In the genomic region with DNA sequence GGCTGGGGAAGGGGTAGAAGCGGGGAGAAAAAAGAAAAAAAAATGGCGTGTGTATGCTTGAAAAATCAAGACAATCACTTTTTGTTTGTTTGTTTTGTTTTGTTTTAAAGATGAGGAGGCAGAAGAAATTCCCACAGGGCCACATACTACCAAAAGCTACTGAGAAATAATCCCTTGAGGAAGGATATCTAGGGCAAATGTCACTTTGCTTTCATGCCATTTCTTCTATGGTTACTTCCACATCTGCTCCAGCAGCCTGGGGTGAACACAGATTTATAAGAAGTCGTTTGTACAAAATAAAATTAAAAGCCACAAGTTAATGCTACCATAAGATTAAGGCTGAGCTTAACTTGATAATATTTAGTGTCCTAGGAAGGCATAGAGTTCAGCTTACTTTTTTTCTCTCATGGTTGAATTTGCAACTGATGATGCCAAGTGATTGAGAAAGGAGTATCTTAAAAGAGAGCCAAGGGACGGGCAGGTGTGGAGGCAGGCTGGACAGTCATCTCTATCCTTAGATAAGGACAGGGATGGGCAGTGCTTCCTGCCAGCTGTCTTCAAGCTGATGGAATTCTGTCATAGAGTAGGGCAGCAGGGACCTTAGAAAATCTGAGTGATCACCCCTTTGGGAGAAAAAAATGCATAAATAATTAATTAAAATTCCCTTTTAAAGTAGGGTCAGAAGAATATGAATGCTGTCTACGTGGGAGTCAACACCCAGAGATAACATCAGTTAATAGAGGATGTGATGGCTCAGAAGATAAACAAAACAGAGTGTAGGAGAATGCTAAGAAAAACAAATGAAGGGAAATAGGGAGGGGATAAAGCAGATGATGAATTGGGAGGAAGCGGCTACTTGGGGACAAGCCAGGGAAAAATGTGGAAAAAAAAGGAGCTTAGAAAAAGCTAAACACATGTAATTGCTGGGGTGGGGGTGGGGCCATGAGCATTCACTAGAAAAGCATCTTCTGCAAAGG, we compare ENCODE assay signal across 15 cellular contexts. TPM values are rescaled to one million over a fixed set of nuclear protein-coding genes. Genes with fewer than 3 reads are reported as not detected.
DNase-seq lines count a peak whose midpoint lies in the region; ATAC-seq and TF ChIP-seq lines count a peak whose summit lies in the region.
"Had no signal": no experiment of that assay in that cellular context is flagged by ENCODE, and none has a peak within 500 bp of the region (broad histone marks: within the 10 kb centered on the region; RNA-seq: fewer than 3 reads in every experiment).

No MANE protein-coding gene starts in this region.

- no peaks in the 10 kb centered on the region for H3F3A ChIP-seq in neural progenitor cell (ENCODE audit: low read depth)

- POLR2A ChIA-PET in CD8-positive, alpha-beta T cell (lab: Charles Lee): no interaction called here

- H3K9me3 Mint-ChIP-seq in neural progenitor cell: no peaks in the 10 kb centered on the region
- H3K9me3 Mint-ChIP-seq in activated T-cell treated with anti-CD3 and anti-CD28 coated beads, Interleukin-2, amount 50 U/mL, for 24 hours: peaks cover 4% of the 10 kb centered on the region
- H3K9me3 Mint-ChIP-seq in CD8-positive, alpha-beta T cell: no peaks in the 10 kb centered on the region
- H3K9me3 Mint-ChIP-seq: IgD-negative memory B cell had no signal

- intact Hi-C loops in CD8-positive, alpha-beta T cell (cut with DNase I, micrococcal nuclease): no loop called here

- no peaks in the 10 kb centered on the region for H3K79me2 ChIP-seq in neural progenitor cell (ENCODE audit: low read depth)

- peak overlapping the region; percentile 53 for H2AFZ ChIP-seq in neural progenitor cell (replicated peaks)

- H3K9ac ChIP-seq in BLaER1 (no peak overlapping the region), neural progenitor cell (no peak overlapping the region)

- H4K20me1 ChIP-seq in BLaER1 (no peaks in the 10 kb centered on the region), neural progenitor cell (ENCODE audit: low read depth) (no peaks in the 10 kb centered on the region)

- peaks cover 29% of the 10 kb centered on the region for H3K4me1 ChIP-seq in BLaER1
- no peaks in the 10 kb centered on the region for H3K4me1 ChIP-seq in neural progenitor cell
- H3K4me1 ChIP-seq in CD8-positive, alpha-beta T cell (ENCODE audit: insufficient read depth, low read length): no peaks in the 10 kb centered on the region

- peaks cover 4% of the 10 kb centered on the region for H3K4me1 Mint-ChIP-seq in neural progenitor cell
- peaks cover 16% of the 10 kb centered on the region for H3K4me1 Mint-ChIP-seq in activated T-cell treated with anti-CD3 and anti-CD28 coated beads, Interleukin-2, amount 50 U/mL, for 24 hours (ENCODE audit: low read depth)
- H3K4me1 Mint-ChIP-seq in CD8-positive, alpha-beta T cell (ENCODE audit: low read depth): peaks cover 26% of the 10 kb centered on the region

- H3K27me3 Mint-ChIP-seq in neural progenitor cell (ENCODE audit: insufficient read depth, low read depth): no peaks in the 10 kb centered on the region
- no peaks in the 10 kb centered on the region for H3K27me3 Mint-ChIP-seq in activated T-cell treated with anti-CD3 and anti-CD28 coated beads, Interleukin-2, amount 50 U/mL, for 24 hours
- no peaks in the 10 kb centered on the region for H3K27me3 Mint-ChIP-seq in CD8-positive, alpha-beta T cell (ENCODE audit: low read depth)

- H3K27ac ChIP-seq in BLaER1 (no peak overlapping the region), neural progenitor cell (no peak overlapping the region)
- H3K27ac ChIP-seq in CD8-positive, alpha-beta T cell (ENCODE audit: low read depth, low read length): no peak overlapping the region
- H3K27ac ChIP-seq: SK-N-MC had no signal

- H3K36me3 Mint-ChIP-seq in neural progenitor cell: no peaks in the 10 kb centered on the region
- H3K36me3 Mint-ChIP-seq in activated T-cell treated with anti-CD3 and anti-CD28 coated beads, Interleukin-2, amount 50 U/mL, for 24 hours (ENCODE audit: low read depth): no peaks in the 10 kb centered on the region
- H3K36me3 Mint-ChIP-seq in CD8-positive, alpha-beta T cell: no peaks in the 10 kb centered on the region

- ATAC-seq in HG03196 (IDR thresholded peaks at IDR 0.05; ENCODE audit: unreplicated experiment): no peak
- ATAC-seq in HG02840 (IDR thresholded peaks at IDR 0.05; ENCODE audit: low FRiP score, unreplicated experiment): no peak
- ATAC-seq in CD8-positive, alpha-beta T cell: no peak

- DNase-seq in LHCN-M2 (ENCODE audit: low read depth) (peak; percentile 83), dedifferentiated amniotic fluid mesenchymal stem cell (ENCODE audit: extremely low spot score) (peak; percentile 31), neural progenitor cell (ENCODE audit: low spot score) (no peak)
- DNase-seq in activated T-cell treated with anti-CD3 and anti-CD28 coated beads, Interleukin-2, amount 50 U/mL, for 24 hours: no peak
- no peak for DNase-seq in CD8-positive, alpha-beta T cell
- DNase-seq: activated CD4-positive, alpha-beta T cell treated with anti-CD3 and anti-CD28 coated beads for 4 hours; activated naive CD4-positive, alpha-beta T cell treated with Interleukin-2 at 50 U/mL for 16 hours; effector CD8-positive, alpha-beta T cell; NCI-H2029 treated with DMSO at 0.1 percent for 48 hours; substantia nigra had no signal

- H3K9me3 ChIP-seq in BLaER1 (no peaks in the 10 kb centered on the region), neural progenitor cell (ENCODE audit: low read depth) (no peaks in the 10 kb centered on the region)
- no peaks in the 10 kb centered on the region for H3K9me3 ChIP-seq in CD8-positive, alpha-beta T cell (ENCODE audit: low read length)

- H3K27ac Mint-ChIP-seq in neural progenitor cell: no peak overlapping the region
- H3K27ac Mint-ChIP-seq in activated T-cell treated with anti-CD3 and anti-CD28 coated beads, Interleukin-2, amount 50 U/mL, for 24 hours: no peak overlapping the region
- no peak overlapping the region for H3K27ac Mint-ChIP-seq in CD8-positive, alpha-beta T cell
- H3K27ac Mint-ChIP-seq: IgD-negative memory B cell had no signal

- H3K36me3 ChIP-seq in BLaER1: no peaks in the 10 kb centered on the region
- no peaks in the 10 kb centered on the region for H3K36me3 ChIP-seq in neural progenitor cell
- H3K36me3 ChIP-seq in CD8-positive, alpha-beta T cell (ENCODE audit: insufficient read depth, low read length): no peaks in the 10 kb centered on the region

- no peak for TF ChIP-seq CTCF in neural progenitor cell (IDR thresholded peaks at IDR 0.05)
- no peak for TF ChIP-seq CTCF in CD8-positive, alpha-beta T cell (IDR thresholded peaks at IDR 0.05)

- CTCF ChIA-PET in CD8-positive, alpha-beta T cell (lab: Charles Lee): interaction anchor here (1.6 kb wide), 1 partner anchor 350 kb away, joined by 3 read pairs; no protein-coding TSS in a partner anchor

- no peak overlapping the region for H3K4me3 Mint-ChIP-seq in neural progenitor cell
- no peak overlapping the region for H3K4me3 Mint-ChIP-seq in activated T-cell treated with anti-CD3 and anti-CD28 coated beads, Interleukin-2, amount 50 U/mL, for 24 hours
- no peak overlapping the region for H3K4me3 Mint-ChIP-seq in CD8-positive, alpha-beta T cell

- H3K4me2 ChIP-seq in BLaER1 (peak overlapping the region; percentile 65), neural progenitor cell (no peak overlapping the region)

- H3K27me3 ChIP-seq in BLaER1 (no peaks in the 10 kb centered on the region), neural progenitor cell (no peaks in the 10 kb centered on the region)
- H3K27me3 ChIP-seq in CD8-positive, alpha-beta T cell (ENCODE audit: insufficient read depth, low read length): no peaks in the 10 kb centered on the region

- H3K4me3 ChIP-seq in BLaER1 (no peak overlapping the region), neural progenitor cell (no peak overlapping the region)
- H3K4me3 ChIP-seq in CD8-positive, alpha-beta T cell (ENCODE audit: low read depth, low read length): no peak overlapping the region
- H3K4me3 ChIP-seq: SK-N-MC had no signal

RNA-seq across cellular contexts. Expression of a gene that starts 57.1 kb away (rescaled TPM):
- total RNA-seq in LHCN-M2 (2014; rRNA removed): 13.9 TPM in 2 replicates
- 11.0 TPM for polyA plus RNA-seq in LHCN-M2 (2012)
- total RNA-seq in neural progenitor cell (ENCODE audit: low replicate concordance): 29.6 and 34.2 TPM in 2 replicates
- total RNA-seq in CD8-positive, alpha-beta T cell: 100 to 1,000 TPM; 118 to 122 TPM

Comparison
In these comparisons a context has a peak if more than half of its experiments do, and no peak if none do; other contexts are left out.
1. DNase-seq: peak in LHCN-M2 (single experiment) and dedifferentiated amniotic fluid mesenchymal stem cell (single experiment); none in neural progenitor cell (single experiment), activated T-cell treated with anti-CD3 and anti-CD28 coated beads, Interleukin-2, amount 50 U/mL, for 24 hours (single experiment) and CD8-positive, alpha-beta T cell (0 of 7).